In genomic region chr1:45583264-45583665, GRCh38 we compare ENCODE assay signal across 8 cellular contexts. TPM values are rescaled to one million over a fixed set of nuclear protein-coding genes. Genes with fewer than 3 reads are reported as not detected.
DNase-seq lines count a peak whose midpoint lies in the region; ATAC-seq, FAIRE-seq and TF ChIP-seq lines count a peak whose summit lies in the region.

No MANE protein-coding gene starts in this region.

- DNase-seq in GM12891 (ENCODE audit: insufficient read length, low spot score), result peak; percentile 92
- peak; percentile 93 for DNase-seq in NCI-H1436 treated with DMSO at 0.1 percent for 48 hours (lab: John Stamatoyannopoulos, UW)
- DNase-seq in T-helper 1 cell, result peak; percentile 91 to 97 (median 94)
- peak in 57 of 58 donors; percentile 65 to 97 (median 90) for DNase-seq in anterior cingulate cortex (lab: John Stamatoyannopoulos, UW)
- peak; percentile 96 for DNase-seq in right atrium auricular region (ENCODE audit: low spot score)
- DNase-seq in prostate gland (ENCODE audit: low spot score), result peak; percentile 95
- DNase-seq in urothelium cell line (ENCODE audit: low spot score), result peak; percentile 100

- H3K4me1 ChIP-seq in right atrium auricular region, result peaks cover 0 to 30% of the 10 kb centered on the region in 2 donors
- peaks cover 10% of the 10 kb centered on the region for H3K4me1 ChIP-seq in prostate gland (replicated peaks)

- H3K27ac ChIP-seq in right atrium auricular region, result peak overlapping the region; percentile 90 to 94
- peak overlapping the region; percentile 94 to 95 for H3K27ac ChIP-seq in prostate gland

- intact Hi-C loops in prostate gland (cut with DNase I), result loop anchor here (5.0 kb wide), 1 partner anchor 104 kb away; the partner anchor contains the start of genes GPBP1L1 and TMEM69

- peak; percentile 97 for FAIRE-seq in GM12891 (lab: Jason Lieb, UNC)
- FAIRE-seq in urothelium cell line (lab: Jason Lieb, UNC), result no peak

- under 1% methylated on average over 19 of the region's 19 CpGs for WGBS in prostate gland

- H3K9me3 ChIP-seq in right atrium auricular region (no peaks in the 10 kb centered on the region), prostate gland (no peaks in the 10 kb centered on the region)

- H3K4me3 ChIP-seq in right atrium auricular region (peak overlapping the region; percentile 72 to 98), prostate gland (peak overlapping the region; percentile 93 to 99)

- H3K36me3 ChIP-seq in right atrium auricular region, result no peaks in the 10 kb centered on the region
- H3K36me3 ChIP-seq in prostate gland, result no peaks in the 10 kb centered on the region

- H3K27me3 ChIP-seq in right atrium auricular region, result no peaks in the 10 kb centered on the region
- no peaks in the 10 kb centered on the region for H3K27me3 ChIP-seq in prostate gland (replicated peaks; ENCODE audit: insufficient read depth)

- ATAC-seq in HG02852 (IDR thresholded peaks at IDR 0.05; ENCODE audit: unreplicated experiment), result peak; percentile 75

- TF ChIP-seq POLR2A in GM12891 (IDR thresholded peaks at IDR 0.05; ENCODE audit: low read depth, low read length) (no peak), prostate gland (IDR thresholded peaks at IDR 0.05) (no peak)

- no peak for TF ChIP-seq CTCF in right atrium auricular region (IDR thresholded peaks at IDR 0.05)
- no peak for TF ChIP-seq CTCF in prostate gland (IDR thresholded peaks at IDR 0.05)

TF ChIP-seq in GM12891, 5 proteins besides CTCF, POLR2A, EP300 and RAD21:
- TF ChIP-seq PAX5 (IDR thresholded peaks at IDR 0.05; ENCODE audit: insufficient read depth, low read length, severe bottlenecking) (no peak), POU2F2 (IDR thresholded peaks at IDR 0.05; ENCODE audit: low read depth, low read length) (no peak), TAF1 (IDR thresholded peaks at IDR 0.05; ENCODE audit: low read depth, low read length) (no peak)

RNA-seq across cellular contexts. Expression of gene NASP, which starts 0.6 kb away (rescaled TPM):
- polyA plus RNA-seq in GM12891 (2012; ENCODE audit: low read depth, missing spikeins), result 131 TPM
- 10 to 100 TPM; 30.6 to 32.3 TPM for total RNA-seq in right atrium auricular region
- total RNA-seq in prostate gland, result 100 to 1,000 TPM in 1 of 2 donors, 10 to 100 TPM in 1; 66.5 to 115 TPM

RNA-seq across cellular contexts. Expression of gene AKR1A1, which starts 32.6 kb away (rescaled TPM):
- polyA plus RNA-seq in GM12891 (2012; ENCODE audit: low read depth, missing spikeins), result 305 TPM
- total RNA-seq in right atrium auricular region (10 to 100 TPM; 47.2 to 53.3 TPM), prostate gland (100 to 1,000 TPM in 1 of 2 donors, 10 to 100 TPM in 1; 49.7 to 132 TPM)

RNA-seq across cellular contexts. Expression of gene CCDC17, which starts 40.6 kb away (rescaled TPM):
- 0.77 TPM for polyA plus RNA-seq in GM12891 (2012; ENCODE audit: low read depth, missing spikeins)
- total RNA-seq in right atrium auricular region (under 1 TPM; 0.39 to 0.52 TPM), prostate gland (1 to 10 TPM; 1.3 to 3.8 TPM)

Comparison
In these comparisons a context has a peak if more than half of its experiments do, and no peak if none do; other contexts are left out.
1. Peak in every context shown above with its lines: DNase-seq, ATAC-seq, H3K4me3 ChIP-seq and H3K27ac ChIP-seq.